18 cellular contexts compared by ENCODE assay signal in the genomic region with DNA sequence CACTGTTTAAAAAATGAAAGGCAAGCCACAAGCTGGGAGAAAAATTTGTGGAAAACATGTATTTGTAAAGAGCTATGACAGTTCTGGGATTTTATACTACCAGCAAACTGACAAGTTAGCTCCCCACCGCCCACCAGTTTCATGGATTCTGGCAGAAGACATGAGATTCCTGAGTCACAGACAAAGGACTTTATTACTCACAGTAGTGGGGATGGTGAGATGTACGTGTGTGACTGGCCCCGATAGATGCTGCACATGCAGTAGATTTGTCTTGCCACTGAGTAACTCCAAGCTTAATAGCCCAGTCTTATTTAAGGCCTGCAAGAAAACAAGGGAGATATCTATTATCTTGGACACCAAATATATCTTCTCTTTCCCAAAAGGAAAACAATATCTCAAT.
DNase-seq lines count a peak whose midpoint lies in the region; ATAC-seq, FAIRE-seq and TF ChIP-seq lines count a peak whose summit lies in the region.
"Had no signal": no experiment of that assay in that cellular context is flagged by ENCODE, and none has a peak within 500 bp of the region (broad histone marks: within the 10 kb centered on the region; RNA-seq: fewer than 3 reads in every experiment).

No MANE protein-coding gene starts in this region.

- H3K4me1 Mint-ChIP-seq in astrocyte (ENCODE audit: low read depth, unreplicated experiment), result peaks cover 39% of the 10 kb centered on the region
- H3K4me1 Mint-ChIP-seq: mesothelial cell of epicardium had no signal

- DNase-seq in stimulated activated CD4-positive, alpha-beta T cell treated with anti-CD3 and anti-CD28 coated beads, Interleukin-1b, Interleukin-23, amount 100 ng/mL, for 48 hours, result peak; percentile 5
- DNase-seq in stimulated activated CD4-positive, alpha-beta T cell treated with anti-CD3 and anti-CD28 coated beads, Interleukin-2, amount 100 ng/mL, for 48 hours, result no peak
- peak; percentile 98 for DNase-seq in astrocyte (ENCODE audit: low read depth)
- peak; percentile 4 to 82 (median 50) for DNase-seq in head of caudate nucleus
- peak; percentile 49 for DNase-seq in urothelium cell line (ENCODE audit: low spot score)
- no peak for DNase-seq in Right ventricle myocardium inferior (ENCODE audit: missing footprints)
- DNase-seq in NCI-H1105 treated with DMSO at 0.1 percent for 48 hours (lab: John Stamatoyannopoulos, UW), result no peak
- DNase-seq: activated CD8-positive, alpha-beta memory T cell treated with anti-CD3 and anti-CD28 coated beads for 24 hours; activated naive CD4-positive, alpha-beta T cell treated with Interleukin-2 at 50 U/mL for 16 hours; cerebellar nuclear complex; DMS53; NCI-H1436; stimulated activated CD8-positive, alpha-beta memory T cell treated with anti-CD3 and anti-CD28 coated beads, Interleukin-4, amount 100 ng/mL, for 48 hours; T1000 had no signal

- intact Hi-C loops in head of caudate nucleus (cut with DNase I) (no loop called here), Right ventricle myocardium inferior (cut with DNase I) (no loop called here)

- H3K27me3 Mint-ChIP-seq in astrocyte (ENCODE audit: low read depth, unreplicated experiment), result no peaks in the 10 kb centered on the region

- no peaks in the 10 kb centered on the region for H4K20me1 ChIP-seq in astrocyte (ENCODE audit: insufficient read depth, low read length)

- peaks cover 14% of the 10 kb centered on the region for H3K4me1 ChIP-seq in astrocyte (ENCODE audit: insufficient read depth, low read length)
- H3K4me1 ChIP-seq: parathyroid adenoma had no signal

- no peak overlapping the region for H3K4me3 ChIP-seq in astrocyte (ENCODE audit: insufficient read depth, low read depth, low read length)

- FAIRE-seq in astrocyte (lab: Jason Lieb, UNC) (peak; percentile 90), urothelium cell line (lab: Jason Lieb, UNC) (no peak)

- no peak for TF ChIP-seq CTCF in astrocyte (IDR thresholded peaks at IDR 0.05; ENCODE audit: insufficient read depth, low read depth, low read length)

- no peak overlapping the region for H3K4me3 Mint-ChIP-seq in astrocyte (ENCODE audit: unreplicated experiment)
- H3K4me3 Mint-ChIP-seq: mesothelial cell of epicardium, type B pancreatic cell had no signal

- no peaks in the 10 kb centered on the region for H3K36me3 ChIP-seq in astrocyte (ENCODE audit: insufficient read depth, low read length)

- peaks cover 18% of the 10 kb centered on the region for H3K9me3 Mint-ChIP-seq in astrocyte (ENCODE audit: unreplicated experiment)

- H3K27me3 ChIP-seq in astrocyte (ENCODE audit: insufficient read depth, low read length), result no peaks in the 10 kb centered on the region

- H3K36me3 Mint-ChIP-seq in astrocyte (ENCODE audit: low read depth, unreplicated experiment), result peaks cover 4% of the 10 kb centered on the region
- H3K36me3 Mint-ChIP-seq: type B pancreatic cell had no signal

- H2AFZ ChIP-seq in astrocyte (ENCODE audit: low read depth, low read length), result no peak overlapping the region
- H2AFZ ChIP-seq: parathyroid adenoma had no signal

- no peaks in the 10 kb centered on the region for H3K9me3 ChIP-seq in astrocyte (ENCODE audit: insufficient read depth, low read depth, low read length)

- H3K4me2 ChIP-seq in astrocyte (ENCODE audit: low read length), result peak overlapping the region; percentile 41

- no peaks in the 10 kb centered on the region for H3K79me2 ChIP-seq in astrocyte (ENCODE audit: insufficient read depth, low read length)
- H3K79me2 ChIP-seq: parathyroid adenoma had no signal

- H3K27ac ChIP-seq in astrocyte (ENCODE audit: low read depth, low read length), result no peak overlapping the region
- H3K27ac ChIP-seq: parathyroid adenoma had no signal

- ATAC-seq in GM21737 (IDR thresholded peaks at IDR 0.05; ENCODE audit: unreplicated experiment) (no peak), Right ventricle myocardium inferior (no peak)

- peak overlapping the region; percentile 19 for H3K27ac Mint-ChIP-seq in astrocyte (ENCODE audit: unreplicated experiment)
- H3K27ac Mint-ChIP-seq: mesothelial cell of epicardium, type B pancreatic cell had no signal

- H3K9ac ChIP-seq in astrocyte (ENCODE audit: low read length), result peak overlapping the region; percentile 5
- H3K9ac ChIP-seq: parathyroid adenoma had no signal

Comparison
In these comparisons a context has a peak if more than half of its experiments do, and no peak if none do; other contexts are left out.
1. DNase-seq: peak in stimulated activated CD4-positive, alpha-beta T cell treated with anti-CD3 and anti-CD28 coated beads, Interleukin-1b, Interleukin-23, amount 100 ng/mL, for 48 hours (single experiment), astrocyte (single experiment), head of caudate nucleus (42 of 42) and urothelium cell line (single experiment); none in stimulated activated CD4-positive, alpha-beta T cell treated with anti-CD3 and anti-CD28 coated beads, Interleukin-2, amount 100 ng/mL, for 48 hours (0 of 2), Right ventricle myocardium inferior (single experiment) and NCI-H1105 treated with DMSO at 0.1 percent for 48 hours (single experiment).